8 cellular contexts compared by ENCODE assay signal in genomic region chr19:24032651-24033050, GRCh38. TPM values are rescaled to one million over a fixed set of nuclear protein-coding genes. Genes with fewer than 3 reads are reported as not detected.
DNase-seq lines count a peak whose midpoint lies in the region; TF ChIP-seq lines count a peak whose summit lies in the region.

No MANE protein-coding gene starts in this region.

- H4K20me1 ChIP-seq in Loucy (ENCODE audit: insufficient read depth, low read length, poor library complexity, severe bottlenecking) = peaks cover 24% of the 10 kb centered on the region

- H3K27ac Mint-ChIP-seq in chondrocyte (ENCODE audit: unreplicated experiment) (peak overlapping the region; percentile 20), nephron progenitor cell (no peak overlapping the region)

- H3K56ac ChIP-seq in mesendoderm (ENCODE audit: low read length) = no peak overlapping the region

- no peak overlapping the region for H4K8ac ChIP-seq in mesendoderm (ENCODE audit: low read depth, low read length)

- H3K36me3 ChIP-seq in BE2C (peaks cover 28% of the 10 kb centered on the region), Loucy (ENCODE audit: insufficient read depth, low read length) (0 out of 2 replicates have a peak, but pooled peaks cover 4% of the 10 kb centered on the region), mesendoderm (ENCODE audit: control insufficient read depth, insufficient read depth, low read length) (peaks cover 2% of the 10 kb centered on the region)

- H3K4ac ChIP-seq in mesendoderm (ENCODE audit: low read depth, low read length) = no peak overlapping the region

- H3K9me2 ChIP-seq in Loucy (replicated peaks; ENCODE audit: low read depth, low read length) = no peaks in the 10 kb centered on the region

- H2AK5ac ChIP-seq in mesendoderm (ENCODE audit: low read length) = no peak overlapping the region

- no peak overlapping the region for H2BK15ac ChIP-seq in mesendoderm (replicated peaks; ENCODE audit: low read depth)

- H3K4me3 Mint-ChIP-seq in chondrocyte (ENCODE audit: unreplicated experiment) (peak overlapping the region; percentile 100), nephron progenitor cell (peak overlapping the region; percentile 99)

- H3K9me3 Mint-ChIP-seq in chondrocyte (ENCODE audit: low read depth) = no peaks in the 10 kb centered on the region
- peaks cover 60% of the 10 kb centered on the region for H3K9me3 Mint-ChIP-seq in nephron progenitor cell

- H3K79me1 ChIP-seq in mesendoderm (ENCODE audit: low read length) = peaks cover 8% of the 10 kb centered on the region

- no peaks in the 10 kb centered on the region for H3K27me3 ChIP-seq in BE2C
- H3K27me3 ChIP-seq in Loucy (ENCODE audit: insufficient read depth, low read length, poor library complexity, severe bottlenecking) = no peaks in the 10 kb centered on the region
- no peaks in the 10 kb centered on the region for H3K27me3 ChIP-seq in mesendoderm (ENCODE audit: insufficient read depth, low read length, poor library complexity)

- H3K9ac ChIP-seq in Loucy (ENCODE audit: low read depth, low read length, poor library complexity, severe bottlenecking) = peak overlapping the region; percentile 86
- H3K9ac ChIP-seq in mesendoderm (ENCODE audit: low read length) = no peak overlapping the region

- H3K18ac ChIP-seq in mesendoderm (ENCODE audit: low read length) = no peak overlapping the region

- H3K9me3 ChIP-seq in BE2C = no peaks in the 10 kb centered on the region
- no peaks in the 10 kb centered on the region for H3K9me3 ChIP-seq in Loucy (ENCODE audit: insufficient read depth, low read depth, low read length)

- no peak for DNase-seq in BE2C
- DNase-seq in chondrocyte (ENCODE audit: low spot score) = peak; percentile 43
- no peak for DNase-seq in nephron progenitor cell
- DNase-seq in NCI-H1417 treated with DMSO at 0.1 percent for 48 hours (lab: John Stamatoyannopoulos, UW) = no peak
- DNase-seq in mesendoderm = no peak
- no peak for DNase-seq in NCI-H2029 treated with DMSO at 0.1 percent for 48 hours (lab: John Stamatoyannopoulos, UW)
- DNase-seq in CD1c-positive myeloid dendritic cell (ENCODE audit: extremely low spot score) = no peak

- no peak overlapping the region for H3K23ac ChIP-seq in mesendoderm (ENCODE audit: low read length)

- peak overlapping the region; percentile 69 for H3K4me2 ChIP-seq in Loucy (ENCODE audit: low read depth, low read length, poor library complexity, severe bottlenecking)
- no peak overlapping the region for H3K4me2 ChIP-seq in mesendoderm (ENCODE audit: low read length)

- peak overlapping the region; percentile 44 for H3K4me3 ChIP-seq in BE2C (ENCODE audit: low read depth, low read length)
- H3K4me3 ChIP-seq in Loucy (ENCODE audit: low read length, poor library complexity, severe bottlenecking) = peak overlapping the region; percentile 81
- H3K4me3 ChIP-seq in mesendoderm (ENCODE audit: low read length) = no peak overlapping the region

- TF ChIP-seq CTCF in BE2C (IDR thresholded peaks at IDR 0.05; ENCODE audit: low read depth, low read length) = no peak
- no peak for TF ChIP-seq CTCF in Loucy (conservative IDR thresholded peaks at IDR 0.05; ENCODE audit: low read length)
- TF ChIP-seq CTCF in chondrocyte (IDR thresholded peaks at IDR 0.05) = no peak
- no peak for TF ChIP-seq CTCF in nephron progenitor cell (IDR thresholded peaks at IDR 0.05)

- no peak overlapping the region for H3K27ac ChIP-seq in mesendoderm (ENCODE audit: low read depth, low read length)

- H3K79me2 ChIP-seq in Loucy (ENCODE audit: insufficient read depth, low read length) = peaks cover 42% of the 10 kb centered on the region
- H3K79me2 ChIP-seq in mesendoderm (ENCODE audit: control insufficient read depth, insufficient read depth, low read length) = peaks cover 33% of the 10 kb centered on the region

- no peaks in the 10 kb centered on the region for H3F3A ChIP-seq in Loucy (ENCODE audit: low read depth)

- no peak overlapping the region for H2BK5ac ChIP-seq in mesendoderm (ENCODE audit: low read length)

- H3K4me1 ChIP-seq in BE2C (no peaks in the 10 kb centered on the region), Loucy (ENCODE audit: insufficient read depth, low read length, poor library complexity, severe bottlenecking) (peaks cover 19% of the 10 kb centered on the region), mesendoderm (ENCODE audit: control insufficient read depth, low read depth, low read length) (no peaks in the 10 kb centered on the region)

- H3K4me1 Mint-ChIP-seq in chondrocyte (ENCODE audit: low read depth) = peaks cover 30% of the 10 kb centered on the region
- peaks cover 15% of the 10 kb centered on the region for H3K4me1 Mint-ChIP-seq in nephron progenitor cell

- H2BK120ac ChIP-seq in mesendoderm (ENCODE audit: low read depth, low read length) = no peak overlapping the region

- H3K27me3 Mint-ChIP-seq in chondrocyte (ENCODE audit: low read depth) (no peaks in the 10 kb centered on the region), nephron progenitor cell (ENCODE audit: low read depth, poor library complexity) (peaks cover 3% of the 10 kb centered on the region)

- WGBS in mesendoderm (ENCODE audit: extremely low coverage, insufficient coverage, low lambda C conversion rate) = no CpG with 5 or more reads among the region's 15 CpGs

- H2AFZ ChIP-seq in Loucy (ENCODE audit: low read length) = peak overlapping the region; percentile 77; the same call in 1 of the 2 replicates

- H3K36me3 Mint-ChIP-seq in chondrocyte (ENCODE audit: low read depth) (peaks cover 8% of the 10 kb centered on the region), nephron progenitor cell (ENCODE audit: low read depth) (peaks cover 39% of the 10 kb centered on the region)

- no peak overlapping the region for H4K5ac ChIP-seq in mesendoderm (ENCODE audit: low read length)

RNA-seq across cellular contexts. Expression of gene ZNF254, which starts 54.3 kb away (rescaled TPM):
- polyA plus RNA-seq in BE2C (2012; ENCODE audit: insufficient read depth, insufficient read length, low read depth) = 8.9 TPM
- 13.1 to 21.9 TPM (median 15.3 TPM) in 3 replicates for total RNA-seq in chondrocyte
- 20.2 TPM for polyA plus RNA-seq in mesendoderm (2013, experiment 1 of 2)
- 19.5 TPM for polyA plus RNA-seq in mesendoderm (2013, experiment 2 of 2)
